ENCODE assay signal across 17 cellular contexts in the genomic region with DNA sequence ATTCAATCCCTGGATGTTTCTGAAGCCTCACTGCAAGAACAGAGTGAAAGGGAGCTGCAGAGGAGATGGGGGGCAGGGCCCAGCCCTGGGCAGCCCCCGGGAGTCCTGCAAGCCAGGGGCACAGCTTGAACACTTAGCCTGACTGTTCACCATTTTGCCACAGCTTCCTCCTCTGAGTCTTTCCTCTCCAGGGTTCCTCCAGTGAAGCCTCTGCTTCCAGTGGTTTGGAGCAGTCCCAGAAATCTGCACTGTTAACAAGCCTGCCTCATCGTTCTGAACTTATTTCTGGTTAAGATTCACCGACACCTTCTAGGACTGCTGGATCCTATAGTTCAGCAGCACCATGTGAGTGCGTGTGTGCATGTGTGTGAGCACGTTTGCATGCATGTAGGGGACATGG. TPM values are rescaled to one million over a fixed set of nuclear protein-coding genes. Genes with fewer than 3 reads are reported as not detected.
A peak's percentile ranks its signal among the peaks of the same experiment; 100 is the strongest.
DNase-seq lines count a peak whose midpoint lies in the region; ATAC-seq and TF ChIP-seq lines count a peak whose summit lies in the region.
"Had no signal": no experiment of that assay in that cellular context is flagged by ENCODE, and none has a peak within 500 bp of the region (broad histone marks: within the 10 kb centered on the region; RNA-seq: fewer than 3 reads in every experiment).

No MANE protein-coding gene starts in this region.

- peaks cover 72% of the 10 kb centered on the region for H3K4me1 ChIP-seq in PC-9 (replicated peaks; ENCODE audit: insufficient read depth)
- no peaks in the 10 kb centered on the region for H3K4me1 ChIP-seq in OCI-LY7 (ENCODE audit: insufficient read depth, low read length, poor library complexity, severe bottlenecking)
- peaks cover 9% of the 10 kb centered on the region for H3K4me1 ChIP-seq in lower lobe of right lung
- H3K4me1 ChIP-seq: parathyroid adenoma had no signal

- H3K27ac ChIP-seq in PC-9 (no peak overlapping the region), OCI-LY7 (ENCODE audit: low read depth, low read length, poor library complexity, severe bottlenecking) (no peak overlapping the region), lower lobe of right lung (no peak overlapping the region)
- H3K27ac ChIP-seq: coronary artery, parathyroid adenoma, VCaP had no signal

- H3K9me3 ChIP-seq in PC-9 (ENCODE audit: insufficient read depth, low read depth) (no peaks in the 10 kb centered on the region), OCI-LY7 (ENCODE audit: low read length) (no peaks in the 10 kb centered on the region), lower lobe of right lung (no peaks in the 10 kb centered on the region)
- H3K9me3 ChIP-seq: mucosa of descending colon had no signal

- POLR2A ChIA-PET in PC-9 (lab: Charles Lee; ENCODE audit: unreplicated experiment): no interaction called here
- POLR2A ChIA-PET in OCI-LY7 (lab: Charles Lee): no interaction called here

- H3K79me2 ChIP-seq in PC-9 (ENCODE audit: low read depth) (no peaks in the 10 kb centered on the region), OCI-LY7 (ENCODE audit: insufficient read depth, low read depth, low read length) (no peaks in the 10 kb centered on the region)
- H3K79me2 ChIP-seq: parathyroid adenoma had no signal

- H4K20me1 ChIP-seq in PC-9 (ENCODE audit: insufficient read depth) (no peaks in the 10 kb centered on the region), OCI-LY7 (ENCODE audit: insufficient read depth, low read length) (no peaks in the 10 kb centered on the region)

- H3K27me3 ChIP-seq in PC-9 (ENCODE audit: insufficient read depth, low read depth) (no peaks in the 10 kb centered on the region), lower lobe of right lung (ENCODE audit: low read depth) (no peaks in the 10 kb centered on the region)

- H3K9me2 ChIP-seq in PC-9 (ENCODE audit: insufficient read depth) (no peaks in the 10 kb centered on the region), OCI-LY7 (ENCODE audit: insufficient read depth, low read length) (no peaks in the 10 kb centered on the region)

- CTCF ChIA-PET in PC-9 (lab: Charles Lee): no interaction called here
- CTCF ChIA-PET in OCI-LY7 (lab: Charles Lee; ENCODE audit: unreplicated experiment): no interaction called here

- H3K4me3 ChIP-seq in AG10803 (ENCODE audit: low read length) (no peak overlapping the region), cardiac fibroblast (replicated peaks in 1 of 2; ENCODE audit: low read depth in 2 of 2, low read length in 2 of 2) (no peak overlapping the region), PC-9 (no peak overlapping the region), OCI-LY7 (ENCODE audit: low read depth, low read length, poor library complexity, severe bottlenecking) (no peak overlapping the region), lower lobe of right lung (no peak overlapping the region)
- H3K4me3 ChIP-seq: coronary artery, mucosa of descending colon had no signal

- no peaks in the 10 kb centered on the region for H3K36me3 ChIP-seq in PC-9 (ENCODE audit: low read depth)
- no peaks in the 10 kb centered on the region for H3K36me3 ChIP-seq in OCI-LY7 (ENCODE audit: insufficient read depth, low read length)
- no peaks in the 10 kb centered on the region for H3K36me3 ChIP-seq in lower lobe of right lung

- ATAC-seq in lower lobe of right lung: no peak
- ATAC-seq: activated CD8-positive, alpha-beta T cell treated with anti-CD3 and anti-CD28 coated beads, Interleukin-2, amount 10 ng/mL, durations not matched to agents 7 days and 5 days; stimulated activated naive B cell treated with anti-CD40 and anti-IgM and Interleukin-4, amounts not matched to agents 10 μg/mL and 1 μg/mL and 100 μg/mL, for 72 hours had no signal

- peaks cover 31% of the 10 kb centered on the region for H3F3A ChIP-seq in PC-9 (ENCODE audit: insufficient read depth, low read depth)

- peak; percentile 59 for DNase-seq in AG10803 (ENCODE audit: low read depth)
- peak; percentile 23 for DNase-seq in HCEC 1CT
- peak; percentile 38 to 65 for DNase-seq in cardiac fibroblast (ENCODE audit: low read depth in 2 of 2)
- peak; percentile 43 for DNase-seq in myocyte (ENCODE audit: low read depth)
- DNase-seq in NCI-H526 treated with DMSO at 0.1 percent for 48 hours (lab: John Stamatoyannopoulos, UW): no peak
- DNase-seq in PC-9: no peak
- DNase-seq in OCI-LY7 (ENCODE audit: low spot score): no peak
- DNase-seq in lower lobe of right lung: no peak
- DNase-seq: activated CD8-positive, alpha-beta T cell treated with anti-CD3 and anti-CD28 coated beads, Interleukin-2, amount 10 ng/mL, durations not matched to agents 7 days and 5 days; amniotic stem cell; hippocampal formation; mucosa of descending colon; NCI-H146; stimulated activated naive B cell treated with anti-CD40 and anti-IgM and Interleukin-4, amounts not matched to agents 10 μg/mL and 1 μg/mL and 100 μg/mL, for 72 hours had no signal

- H3K4me2 ChIP-seq in PC-9: no peak overlapping the region
- H3K4me2 ChIP-seq in OCI-LY7 (ENCODE audit: low read length): no peak overlapping the region

- intact Hi-C loops in PC-9 (cut with micrococcal nuclease; ENCODE audit: unreplicated experiment) (no loop called here), OCI-LY7 (cut with micrococcal nuclease; ENCODE audit: unreplicated experiment) (no loop called here), lower lobe of right lung (cut with DNase I) (no loop called here)

- no TSS peak for BruUV-seq in PC-9 (replicated peaks; lab: Mats Ljungman, UMichigan)
- no TSS peak for BruUV-seq in OCI-LY7 (replicated peaks; lab: Mats Ljungman, UMichigan)

- TF ChIP-seq CTCF in AG10803 (conservative IDR thresholded peaks at IDR 0.05; ENCODE audit: low read length) (no peak), cardiac fibroblast (IDR thresholded peaks at IDR 0.05; ENCODE audit: low read depth, low read length) (no peak), PC-9 (conservative IDR thresholded peaks at IDR 0.05) (no peak), OCI-LY7 (conservative IDR thresholded peaks at IDR 0.05; ENCODE audit: low read length) (no peak), lower lobe of right lung (IDR thresholded peaks at IDR 0.05) (no peak)

- H2AFZ ChIP-seq in PC-9 (no peak overlapping the region), OCI-LY7 (ENCODE audit: low read length) (no peak overlapping the region)
- H2AFZ ChIP-seq: parathyroid adenoma had no signal

RNA-seq across cellular contexts. Expression of a gene that starts 24.5 kb away (rescaled TPM):
- total RNA-seq in myocyte (29.6 and 31.3 TPM in 2 replicates), PC-9 (2021) (112 and 117 TPM in 2 replicates), OCI-LY7 (2022) (48.2 and 48.4 TPM in 2 replicates), lower lobe of right lung (326 TPM)
- polyA plus RNA-seq in myocyte (2012): 27.8 TPM
- total RNA-seq in OCI-LY7 (2014; rRNA removed; shearing (Covaris generic)): 31.0 and 47.6 TPM in 2 replicates

Comparison
In these comparisons a context has a peak if more than half of its experiments do, and no peak if none do; other contexts are left out.
1. DNase-seq: peak in AG10803 (single experiment), HCEC 1CT (single experiment), cardiac fibroblast (2 of 2) and myocyte (single experiment); none in NCI-H526 treated with DMSO at 0.1 percent for 48 hours (single experiment), PC-9 (0 of 2), OCI-LY7 (single experiment) and lower lobe of right lung (single experiment).